8 cellular contexts compared by ENCODE assay signal in the genomic region with DNA sequence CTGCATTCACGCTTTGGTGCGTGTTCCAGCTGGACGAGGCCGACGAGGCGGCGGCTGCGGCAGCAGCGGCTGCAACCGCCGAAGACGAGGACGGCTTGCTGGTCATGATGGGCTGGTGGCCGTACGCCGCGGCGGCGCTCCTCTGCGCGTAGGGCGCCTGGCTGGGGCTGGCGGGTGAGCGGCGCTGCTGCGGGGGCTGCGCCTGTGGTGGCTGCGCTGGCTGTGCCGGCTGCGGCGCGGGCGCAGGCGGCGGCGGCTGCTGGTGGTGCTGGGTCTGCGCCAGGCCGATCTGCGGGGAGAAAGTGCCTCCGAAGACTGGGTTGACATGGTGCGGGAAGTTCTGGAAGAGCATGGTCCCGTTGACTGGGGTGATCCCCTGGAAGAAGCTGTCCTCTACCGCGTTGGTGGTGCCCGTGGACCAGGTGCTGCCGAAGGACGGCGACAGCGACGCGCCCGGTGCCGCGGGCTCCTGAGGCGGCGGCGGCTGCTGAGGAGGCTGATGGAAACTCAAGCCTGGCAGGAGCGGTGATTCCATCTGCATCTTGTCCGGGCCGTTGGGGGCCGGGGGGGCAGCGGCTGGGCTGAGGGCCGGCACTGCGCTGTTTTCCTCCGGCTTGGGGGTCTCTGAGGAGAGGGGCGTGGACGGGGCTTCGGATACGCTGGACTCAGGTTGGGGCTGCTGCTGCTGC. TPM values are rescaled to one million over a fixed set of nuclear protein-coding genes. Genes with fewer than 3 reads are reported as not detected.
DNase-seq lines count a peak whose midpoint lies in the region; ATAC-seq and TF ChIP-seq lines count a peak whose summit lies in the region.

No MANE protein-coding gene starts in this region.

- no peaks in the 10 kb centered on the region for H3K36me3 ChIP-seq in KMS-11 (ENCODE audit: insufficient read depth)

- H3K9ac ChIP-seq in KMS-11, result peak overlapping the region; percentile 67; the same call in 1 of the 2 replicates

- peaks cover 34% of the 10 kb centered on the region for H3K4me1 ChIP-seq in KMS-11 (ENCODE audit: low read depth, poor library complexity, severe bottlenecking)

- TF ChIP-seq CTCF in AG04449 (IDR thresholded peaks at IDR 0.05; ENCODE audit: insufficient read depth, low read length, missing control alignments) (no peak), KMS-11 (conservative IDR thresholded peaks at IDR 0.05; ENCODE audit: low read depth, low read length) (no peak), endothelial cell (IDR thresholded peaks at IDR 0.05; ENCODE audit: unreplicated experiment) (no peak)

- H3K4me3 Mint-ChIP-seq in activated CD8-positive, alpha-beta T cell treated with anti-CD3 and anti-CD28 coated beads, Interleukin-2, amount 10 ng/mL, durations not matched to agents 7 days and 5 days, result peak overlapping the region; percentile 87
- H3K4me3 Mint-ChIP-seq in endothelial cell (ENCODE audit: unreplicated experiment), result peak overlapping the region; percentile 98
- H3K4me3 Mint-ChIP-seq in stimulated activated naive B cell treated with anti-CD40 and anti-IgM and Interleukin-4, amounts not matched to agents 10 μg/mL and 1 μg/mL and 100 μg/mL, for 72 hours, result peak overlapping the region; percentile 88 to 92

- H3K9me3 Mint-ChIP-seq in activated CD8-positive, alpha-beta T cell treated with anti-CD3 and anti-CD28 coated beads, Interleukin-2, amount 10 ng/mL, durations not matched to agents 7 days and 5 days (ENCODE audit: insufficient read depth), result no peaks in the 10 kb centered on the region
- H3K9me3 Mint-ChIP-seq in endothelial cell (ENCODE audit: unreplicated experiment), result no peaks in the 10 kb centered on the region
- no peaks in the 10 kb centered on the region for H3K9me3 Mint-ChIP-seq in stimulated activated naive B cell treated with anti-CD40 and anti-IgM and Interleukin-4, amounts not matched to agents 10 μg/mL and 1 μg/mL and 100 μg/mL, for 72 hours

- ATAC-seq in GM19372 (IDR thresholded peaks at IDR 0.05; ENCODE audit: low read depth, unreplicated experiment), result peak; percentile 40
- peak; percentile 70 for ATAC-seq in activated CD8-positive, alpha-beta T cell treated with anti-CD3 and anti-CD28 coated beads, Interleukin-2, amount 10 ng/mL, durations not matched to agents 7 days and 5 days
- ATAC-seq in stimulated activated naive B cell treated with anti-CD40 and anti-IgM and Interleukin-4, amounts not matched to agents 10 μg/mL and 1 μg/mL and 100 μg/mL, for 72 hours (replicated peaks), result peak; percentile 65 to 67

- no peaks in the 10 kb centered on the region; the same call in 1 of the 2 replicates for H3K79me2 ChIP-seq in KMS-11 (ENCODE audit: insufficient read depth, low read depth)

- peaks cover 19% of the 10 kb centered on the region for H3K36me3 Mint-ChIP-seq in activated CD8-positive, alpha-beta T cell treated with anti-CD3 and anti-CD28 coated beads, Interleukin-2, amount 10 ng/mL, durations not matched to agents 7 days and 5 days (ENCODE audit: low read depth)
- peaks cover 9% of the 10 kb centered on the region for H3K36me3 Mint-ChIP-seq in endothelial cell (ENCODE audit: low read depth, unreplicated experiment)
- H3K36me3 Mint-ChIP-seq in stimulated activated naive B cell treated with anti-CD40 and anti-IgM and Interleukin-4, amounts not matched to agents 10 μg/mL and 1 μg/mL and 100 μg/mL, for 72 hours, result peaks cover 8 to 12% of the 10 kb centered on the region in 2 donors

- CTCF ChIA-PET in AG04449 (lab: Yijun Ruan, JAX), result interaction anchor here (1.7 kb wide), 1 partner anchor 52 kb away, joined by 4 read pairs; a partner anchor contains a TSS
- CTCF ChIA-PET in activated CD8-positive, alpha-beta T cell treated with anti-CD3 and anti-CD28 coated beads, Interleukin-2, amount 10 ng/mL, durations not matched to agents 7 days and 5 days (lab: Charles Lee), result interaction anchor here (0.6 to 0.7 kb wide), 2 partner anchors 20 to 31 kb away, joined by 3 read pairs; no protein-coding TSS in a partner anchor

- H2AFZ ChIP-seq in KMS-11 (ENCODE audit: low read depth), result no peak overlapping the region

- no peaks in the 10 kb centered on the region; the same call in 1 of the 2 replicates for H4K20me1 ChIP-seq in KMS-11 (ENCODE audit: insufficient read depth)

- H3K4me2 ChIP-seq in KMS-11, result peak overlapping the region; percentile 96

- peak overlapping the region; percentile 76 for H3K4me3 ChIP-seq in AG04449 (ENCODE audit: low read depth, low read length)
- H3K4me3 ChIP-seq in KMS-11 (IDR thresholded peaks at IDR 0.05; ENCODE audit: insufficient read depth, low read depth, low read length), result no peak overlapping the region

- peaks cover 4% of the 10 kb centered on the region for H3K27me3 Mint-ChIP-seq in activated CD8-positive, alpha-beta T cell treated with anti-CD3 and anti-CD28 coated beads, Interleukin-2, amount 10 ng/mL, durations not matched to agents 7 days and 5 days (ENCODE audit: low read depth)
- peaks cover 7% of the 10 kb centered on the region for H3K27me3 Mint-ChIP-seq in endothelial cell (ENCODE audit: unreplicated experiment)
- H3K27me3 Mint-ChIP-seq in stimulated activated naive B cell treated with anti-CD40 and anti-IgM and Interleukin-4, amounts not matched to agents 10 μg/mL and 1 μg/mL and 100 μg/mL, for 72 hours, result no peaks in the 10 kb centered on the region

- POLR2A ChIA-PET in AG04449 (lab: Yijun Ruan, JAX), result no interaction called here
- POLR2A ChIA-PET in activated CD8-positive, alpha-beta T cell treated with anti-CD3 and anti-CD28 coated beads, Interleukin-2, amount 10 ng/mL, durations not matched to agents 7 days and 5 days (lab: Charles Lee), result interaction anchor here (0.5 kb wide), 1 partner anchor 334 kb away, joined by 3 read pairs; a partner anchor contains a TSS

- no peak for DNase-seq in AG04449 (ENCODE audit: low read depth, low spot score)
- DNase-seq in activated CD8-positive, alpha-beta T cell treated with anti-CD3 and anti-CD28 coated beads, Interleukin-2, amount 10 ng/mL, durations not matched to agents 7 days and 5 days, result peak; percentile 34
- DNase-seq in endothelial cell (ENCODE audit: low spot score), result peak; percentile 47
- peak; percentile 50 for DNase-seq in midbrain (lab: John Stamatoyannopoulos, UW)
- DNase-seq in stimulated activated naive B cell treated with anti-CD40 and anti-IgM and Interleukin-4, amounts not matched to agents 10 μg/mL and 1 μg/mL and 100 μg/mL, for 72 hours, result peak; percentile 17
- DNase-seq in NCI-H2029 treated with DMSO at 0.1 percent for 48 hours (lab: John Stamatoyannopoulos, UW), result no peak

- no peak overlapping the region for H3K27ac Mint-ChIP-seq in activated CD8-positive, alpha-beta T cell treated with anti-CD3 and anti-CD28 coated beads, Interleukin-2, amount 10 ng/mL, durations not matched to agents 7 days and 5 days
- no peak overlapping the region for H3K27ac Mint-ChIP-seq in endothelial cell (ENCODE audit: unreplicated experiment)
- peak overlapping the region; percentile 70 for H3K27ac Mint-ChIP-seq in stimulated activated naive B cell treated with anti-CD40 and anti-IgM and Interleukin-4, amounts not matched to agents 10 μg/mL and 1 μg/mL and 100 μg/mL, for 72 hours

- H3K27me3 ChIP-seq in KMS-11 (ENCODE audit: insufficient read depth, low read depth), result no peaks in the 10 kb centered on the region

- H3K27ac ChIP-seq in KMS-11, result no peak overlapping the region; the same call in 1 of the 2 replicates

- H3K4me1 Mint-ChIP-seq in activated CD8-positive, alpha-beta T cell treated with anti-CD3 and anti-CD28 coated beads, Interleukin-2, amount 10 ng/mL, durations not matched to agents 7 days and 5 days (ENCODE audit: low read depth), result peaks cover 27% of the 10 kb centered on the region
- peaks cover 18% of the 10 kb centered on the region for H3K4me1 Mint-ChIP-seq in endothelial cell (ENCODE audit: unreplicated experiment)
- H3K4me1 Mint-ChIP-seq in stimulated activated naive B cell treated with anti-CD40 and anti-IgM and Interleukin-4, amounts not matched to agents 10 μg/mL and 1 μg/mL and 100 μg/mL, for 72 hours, result peaks cover 20 to 38% of the 10 kb centered on the region in 2 donors

RNA-seq across cellular contexts. Expression of a gene that starts 51.1 kb away (rescaled TPM):
- total RNA-seq in activated CD8-positive, alpha-beta T cell treated with anti-CD3 and anti-CD28 coated beads, Interleukin-2, amount 10 ng/mL, durations not matched to agents 7 days and 5 days, result 1 to 10 TPM; 2.3 to 2.4 TPM
- 2.4 TPM for total RNA-seq in endothelial cell (ENCODE audit: unreplicated experiment)

RNA-seq across cellular contexts. Expression of a gene that starts 51.2 kb away (rescaled TPM):
- total RNA-seq in activated CD8-positive, alpha-beta T cell treated with anti-CD3 and anti-CD28 coated beads, Interleukin-2, amount 10 ng/mL, durations not matched to agents 7 days and 5 days, result 10 to 100 TPM; 21.3 to 24.3 TPM
- 46.0 TPM for total RNA-seq in endothelial cell (ENCODE audit: unreplicated experiment)

Comparison
In these comparisons a context has a peak if more than half of its experiments do, and no peak if none do; other contexts are left out.
1. DNase-seq: peak in activated CD8-positive, alpha-beta T cell treated with anti-CD3 and anti-CD28 coated beads, Interleukin-2, amount 10 ng/mL, durations not matched to agents 7 days and 5 days (single experiment), endothelial cell (single experiment), midbrain (single experiment) and stimulated activated naive B cell treated with anti-CD40 and anti-IgM and Interleukin-4, amounts not matched to agents 10 μg/mL and 1 μg/mL and 100 μg/mL, for 72 hours (single experiment); none in AG04449 (single experiment) and NCI-H2029 treated with DMSO at 0.1 percent for 48 hours (single experiment).
2. Peak in every context shown above with its lines, with median percentiles within 50 percentile points of each other: ATAC-seq and H3K4me3 Mint-ChIP-seq.